Comparison of ENCODE assay signal across 17 cellular contexts in the genomic region with DNA sequence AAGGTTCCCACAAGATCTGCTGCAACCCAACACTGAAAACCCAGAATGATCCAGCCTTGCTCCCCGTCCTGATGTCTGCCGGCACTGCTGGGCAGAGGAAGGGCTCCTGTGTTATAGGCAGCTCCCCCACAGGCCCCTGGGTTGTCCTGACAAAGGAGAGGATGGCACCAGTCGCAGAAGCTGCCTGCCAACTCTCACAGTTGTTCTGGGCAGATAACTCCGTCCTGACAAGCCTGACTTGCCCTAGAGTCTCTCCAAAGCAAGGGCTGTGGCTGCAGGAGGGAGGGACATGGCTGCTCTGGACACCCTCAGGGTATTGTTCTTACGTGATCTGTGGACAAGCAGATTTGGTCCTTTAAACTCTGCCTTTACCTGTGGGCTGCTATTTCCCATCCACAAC.
"Had no signal": no experiment of that assay in that cellular context is flagged by ENCODE, and none has a peak within 500 bp of the region (broad histone marks: within the 10 kb centered on the region; RNA-seq: fewer than 3 reads in every experiment).

No MANE protein-coding gene starts in this region.

- H3K27ac ChIP-seq: epithelial cell of prostate, foreskin keratinocyte, neutrophil, thyroid gland had no signal

- H3K4me1 ChIP-seq: thyroid gland had no signal

- ATAC-seq: activated CD8-positive, alpha-beta memory T cell treated with anti-CD3 and anti-CD28 coated beads, Interleukin-2, amount 10 ng/mL, durations not matched to agents 7 days and 5 days; foreskin keratinocyte; naive thymus-derived CD8-positive, alpha-beta T cell; T-helper 17 cell had no signal

- H3K36me3 ChIP-seq: thyroid gland had no signal

- DNase-seq: activated B cell treated with CpG ODN at 0.5 μM for 24 hours; activated CD4-positive, alpha-beta memory T cell treated with anti-CD3 and anti-CD28 coated beads, Interleukin-2, amount 10 ng/mL, durations not matched to agents 7 days and 5 days; activated CD4-positive, alpha-beta T cell treated with anti-CD3 and anti-CD28 coated beads for 48 hours; activated CD8-positive, alpha-beta memory T cell treated with anti-CD3 and anti-CD28 coated beads, Interleukin-2, amount 10 ng/mL, durations not matched to agents 7 days and 5 days; activated naive CD4-positive, alpha-beta T cell; activated naive CD8-positive, alpha-beta T cell treated with anti-CD3 and anti-CD28 coated beads for 36 hours; amniotic stem cell; caudate nucleus; hypothalamus; naive thymus-derived CD8-positive, alpha-beta T cell; stimulated activated CD8-positive, alpha-beta memory T cell treated with anti-CD3 and anti-CD28 coated beads, Interleukin-4, amount 100 ng/mL, for 48 hours; stimulated activated naive CD4-positive, alpha-beta T cell; T-helper 17 cell; thyroid gland had no signal

- H3K27me3 ChIP-seq: neutrophil, thyroid gland had no signal

- H3K4me3 ChIP-seq: thyroid gland had no signal

- H3K9me3 ChIP-seq: neutrophil, thyroid gland had no signal
